Comparison of ENCODE assay signal across 11 cellular contexts in the genomic region with DNA sequence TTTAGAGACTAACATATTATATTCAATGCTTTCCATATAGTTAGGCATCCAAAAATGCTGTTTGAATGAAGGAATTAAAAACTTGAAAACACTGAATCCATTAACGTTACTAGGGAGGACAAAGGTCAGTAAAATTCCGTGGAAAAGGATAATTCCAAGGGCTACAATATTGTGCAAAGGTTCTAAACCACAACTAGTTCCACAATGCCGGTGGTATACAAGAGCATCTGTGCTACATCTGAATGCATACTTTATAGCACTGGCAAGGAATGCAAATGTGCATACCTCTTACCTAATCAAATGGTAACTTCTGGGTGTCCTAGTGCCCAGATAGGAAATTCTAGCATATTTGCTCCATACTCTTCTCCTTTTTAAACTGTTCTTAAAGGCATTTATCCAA. TPM values are rescaled to one million over a fixed set of nuclear protein-coding genes. Genes with fewer than 3 reads are reported as not detected.
DNase-seq lines count a peak whose midpoint lies in the region; ATAC-seq and TF ChIP-seq lines count a peak whose summit lies in the region.
"Had no signal": no experiment of that assay in that cellular context is flagged by ENCODE, and none has a peak within 500 bp of the region (broad histone marks: within the 10 kb centered on the region; RNA-seq: fewer than 3 reads in every experiment).

No MANE protein-coding gene starts in this region.

- ATAC-seq in psoas muscle (no peak), HG02938 (IDR thresholded peaks at IDR 0.05; ENCODE audit: unreplicated experiment) (no peak)
- ATAC-seq: body of pancreas had no signal

- no peak overlapping the region for H3K27ac Mint-ChIP-seq in activated CD4-positive, alpha-beta T cell treated with anti-CD3 and anti-CD28 coated beads, Interleukin-2, amount 10 ng/mL, durations not matched to agents 24 days and 14 days
- peak overlapping the region in 2 of 5 experiments; percentile 56 to 99 for H3K27ac Mint-ChIP-seq in brain
- H3K27ac Mint-ChIP-seq: activated B cell treated with CpG ODN at 0.5 μM for 24 hours had no signal

- peaks cover 0 to 35% of the 10 kb centered on the region in 2 donors for H3K36me3 ChIP-seq in psoas muscle (ENCODE audit: insufficient read depth in 1 of 2, low read depth in 1 of 2)

- no peaks in the 10 kb centered on the region for H3K27me3 Mint-ChIP-seq in activated CD4-positive, alpha-beta T cell treated with anti-CD3 and anti-CD28 coated beads, Interleukin-2, amount 10 ng/mL, durations not matched to agents 24 days and 14 days
- H3K27me3 Mint-ChIP-seq in brain: peaks cover 4% of the 10 kb centered on the region
- H3K27me3 Mint-ChIP-seq: activated B cell treated with CpG ODN at 0.5 μM for 24 hours had no signal

- peaks cover 27% of the 10 kb centered on the region for H3K36me3 Mint-ChIP-seq in activated CD4-positive, alpha-beta T cell treated with anti-CD3 and anti-CD28 coated beads, Interleukin-2, amount 10 ng/mL, durations not matched to agents 24 days and 14 days (ENCODE audit: low read depth)
- H3K36me3 Mint-ChIP-seq in brain: peaks cover 25% of the 10 kb centered on the region

- peak overlapping the region; percentile 94 for H3K27ac ChIP-seq in psoas muscle

- peaks cover 32% of the 10 kb centered on the region for H3K4me1 ChIP-seq in psoas muscle

- H3K27me3 ChIP-seq in psoas muscle (ENCODE audit: insufficient read depth in 3 of 3, low read length in 2 of 3): no peaks in the 10 kb centered on the region
- H3K27me3 ChIP-seq: body of pancreas had no signal

- intact Hi-C loops in activated CD4-positive, alpha-beta T cell treated with anti-CD3 and anti-CD28 coated beads, Interleukin-2, amount 10 ng/mL, durations not matched to agents 24 days and 14 days (cut with micrococcal nuclease): loop anchor here (5.0 kb wide), 1 partner anchor 71 kb away; no protein-coding TSS in a partner anchor
- intact Hi-C loops in psoas muscle (cut with DNase I): loop anchor here in 1 of 2 donors (5.0 kb wide), 1 partner anchor 104 kb away; no protein-coding TSS in a partner anchor

- peak overlapping the region; percentile 89 for H3K4me3 ChIP-seq in psoas muscle
- H3K4me3 ChIP-seq: body of pancreas had no signal

- DNase-seq in activated CD4-positive, alpha-beta T cell treated with anti-CD3 and anti-CD28 coated beads, Interleukin-2, amount 10 ng/mL, durations not matched to agents 24 days and 14 days: no peak
- no peak for DNase-seq in activated CD4-positive, alpha-beta T cell treated with anti-CD3 and anti-CD28 coated beads, Interleukin-2, amount 50 U/mL, for 4 hours
- DNase-seq in NCI-H226: peak; percentile 37
- DNase-seq in psoas muscle: no peak
- no peak for DNase-seq in amygdala (lab: John Stamatoyannopoulos, UW)
- no peak for DNase-seq in KG1 (lab: John Stamatoyannopoulos, UW)
- DNase-seq: activated B cell treated with CpG ODN at 0.5 μM for 24 hours, body of pancreas, hippocampal formation had no signal

- H3K9me3 ChIP-seq in psoas muscle: no peaks in the 10 kb centered on the region
- H3K9me3 ChIP-seq: body of pancreas had no signal

- peaks cover 40% of the 10 kb centered on the region for H3K4me1 Mint-ChIP-seq in activated CD4-positive, alpha-beta T cell treated with anti-CD3 and anti-CD28 coated beads, Interleukin-2, amount 10 ng/mL, durations not matched to agents 24 days and 14 days
- peaks cover 66% of the 10 kb centered on the region for H3K4me1 Mint-ChIP-seq in brain

- no peak for TF ChIP-seq CTCF in brain (conservative IDR thresholded peaks at IDR 0.05)
- TF ChIP-seq CTCF in psoas muscle (IDR thresholded peaks at IDR 0.05): no peak

- 25 to 46% (median 45%) methylated on average over 3 of the region's 3 CpGs for WGBS in psoas muscle, 3 donors

- peak overlapping the region; percentile 25 for H3K4me3 Mint-ChIP-seq in activated CD4-positive, alpha-beta T cell treated with anti-CD3 and anti-CD28 coated beads, Interleukin-2, amount 10 ng/mL, durations not matched to agents 24 days and 14 days
- H3K4me3 Mint-ChIP-seq in brain: peak overlapping the region; percentile 97 to 100 (median 99)
- H3K4me3 Mint-ChIP-seq: activated B cell treated with CpG ODN at 0.5 μM for 24 hours had no signal

- H3K9me3 Mint-ChIP-seq in activated CD4-positive, alpha-beta T cell treated with anti-CD3 and anti-CD28 coated beads, Interleukin-2, amount 10 ng/mL, durations not matched to agents 24 days and 14 days: no peaks in the 10 kb centered on the region
- peaks cover 0 to 4% (median 0%) of the 10 kb centered on the region in 5 experiments for H3K9me3 Mint-ChIP-seq in brain
- H3K9me3 Mint-ChIP-seq: activated B cell treated with CpG ODN at 0.5 μM for 24 hours had no signal

RNA-seq across cellular contexts. Expression of gene ICE2, which starts 2.2 kb away (rescaled TPM):
- total RNA-seq in activated CD4-positive, alpha-beta T cell treated with anti-CD3 and anti-CD28 coated beads, Interleukin-2, amount 10 ng/mL, durations not matched to agents 24 days and 14 days: 55.4 and 62.6 TPM in 2 replicates
- polyA plus RNA-seq in brain (ENCODE audit: insufficient read depth, low read depth, low replicate concordance) (17.5 TPM), psoas muscle (10 to 100 TPM in 1 of 3 donors, 1 to 10 TPM in 2; 5.2 to 12.5 (median 6.6) TPM)
- total RNA-seq in psoas muscle: 10 to 100 TPM; 20.0 to 25.9 (median 22.7) TPM
